Comparison of ENCODE assay signal across 13 cellular contexts in genomic region chr3:31240894-31241293, GRCh38.
"Had no signal": no experiment of that assay in that cellular context is flagged by ENCODE, and none has a peak within 500 bp of the region (broad histone marks: within the 10 kb centered on the region; RNA-seq: fewer than 3 reads in every experiment).

No MANE protein-coding gene starts in this region.

- H3K9me3 Mint-ChIP-seq: activated CD4-positive, alpha-beta memory T cell treated with anti-CD3 and anti-CD28 coated beads, Interleukin-2, amount 10 ng/mL, durations not matched to agents 7 days and 5 days; activated T-cell treated with anti-CD3 and anti-CD28 coated beads, Interleukin-2, amount 50 U/mL, for 4 hours had no signal

- FAIRE-seq: islet of Langerhans had no signal

- H3K4me3 ChIP-seq: cardiac muscle cell, esophagus muscularis mucosa, right lobe of liver had no signal

- H3K4me3 Mint-ChIP-seq: activated CD4-positive, alpha-beta memory T cell treated with anti-CD3 and anti-CD28 coated beads, Interleukin-2, amount 10 ng/mL, durations not matched to agents 7 days and 5 days; activated T-cell treated with anti-CD3 and anti-CD28 coated beads, Interleukin-2, amount 50 U/mL, for 4 hours had no signal

- H3K27me3 ChIP-seq: cardiac muscle cell, esophagus muscularis mucosa, right lobe of liver had no signal

- H3K9me3 ChIP-seq: esophagus muscularis mucosa, right lobe of liver had no signal

- H3K36me3 ChIP-seq: cardiac muscle cell, esophagus muscularis mucosa, right lobe of liver had no signal

- ATAC-seq: activated T-cell treated with anti-CD3 and anti-CD28 coated beads, Interleukin-2, amount 50 U/mL, for 4 hours; left lobe of liver had no signal

- H3K27ac ChIP-seq: cardiac muscle cell, esophagus muscularis mucosa, right lobe of liver, VCaP had no signal

- H3K36me3 Mint-ChIP-seq: activated naive CD4-positive, alpha-beta T cell treated with anti-CD3 and anti-CD28 coated beads, Interleukin-2, amount 50 U/mL, for 72 hours had no signal

- H3K27ac Mint-ChIP-seq: activated CD4-positive, alpha-beta memory T cell treated with anti-CD3 and anti-CD28 coated beads, Interleukin-2, amount 10 ng/mL, durations not matched to agents 7 days and 5 days; activated naive CD4-positive, alpha-beta T cell treated with anti-CD3 and anti-CD28 coated beads, Interleukin-2, amount 50 U/mL, for 72 hours; progenitor cell of endocrine pancreas had no signal

- DNase-seq: activated CD4-positive, alpha-beta memory T cell treated with anti-CD3 and anti-CD28 coated beads, Interleukin-2, amount 10 ng/mL, durations not matched to agents 7 days and 5 days; activated CD4-positive, alpha-beta T cell treated with anti-CD3 and anti-CD28 coated beads for 1 hour; activated gamma-delta T cell; activated T-cell treated with anti-CD3 and anti-CD28 coated beads, Interleukin-2, amount 50 U/mL, for 4 hours; midbrain; right lobe of liver had no signal

- H3K4me1 ChIP-seq: esophagus muscularis mucosa, right lobe of liver had no signal
